Comparison of ENCODE assay signal across 1 cellular context in the genomic region with DNA sequence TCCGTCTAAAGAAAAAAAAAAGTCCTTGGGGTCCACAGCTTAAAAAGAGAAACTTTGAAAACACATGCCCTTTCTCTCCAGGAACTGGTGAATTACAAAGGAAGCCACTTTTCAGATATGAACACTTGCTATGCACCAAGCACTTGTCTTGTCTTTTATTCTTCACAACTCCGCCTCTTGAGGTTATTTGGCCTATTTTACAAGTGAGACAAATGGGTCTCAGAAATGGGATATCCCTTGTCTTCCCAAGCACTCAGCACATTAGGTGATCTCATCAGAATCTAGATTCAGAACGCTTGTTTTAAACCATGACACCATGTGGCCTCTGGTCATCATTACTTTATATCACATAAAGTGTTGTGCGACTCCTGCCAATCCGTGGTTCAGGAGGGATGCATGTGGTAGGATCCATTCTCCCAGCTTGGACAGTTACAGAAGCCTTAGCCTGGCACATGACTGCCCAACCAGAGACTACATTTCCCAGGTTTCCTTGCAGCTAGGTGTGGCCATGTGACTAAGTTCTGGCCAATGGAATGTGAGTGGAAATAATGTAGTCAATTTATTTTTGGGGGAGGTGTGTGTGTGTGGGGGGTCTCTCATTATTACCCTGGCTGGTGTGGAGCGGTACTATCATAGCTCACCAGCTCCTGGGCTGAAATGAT.
TF ChIP-seq lines count a peak whose summit lies in the region.

No MANE protein-coding gene starts in this region.

TF ChIP-seq in GM12878, 131 proteins besides CTCF, POLR2A, EP300 and RAD21:
- TF ChIP-seq, protein P1, sequence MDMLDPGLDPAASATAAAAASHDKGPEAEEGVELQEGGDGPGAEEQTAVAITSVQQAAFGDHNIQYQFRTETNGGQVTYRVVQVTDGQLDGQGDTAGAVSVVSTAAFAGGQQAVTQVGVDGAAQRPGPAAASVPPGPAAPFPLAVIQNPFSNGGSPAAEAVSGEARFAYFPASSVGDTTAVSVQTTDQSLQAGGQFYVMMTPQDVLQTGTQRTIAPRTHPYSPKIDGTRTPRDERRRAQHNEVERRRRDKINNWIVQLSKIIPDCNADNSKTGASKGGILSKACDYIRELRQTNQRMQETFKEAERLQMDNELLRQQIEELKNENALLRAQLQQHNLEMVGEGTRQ (IDR thresholded peaks at IDR 0.05; ENCODE audit: borderline replicate concordance, low read depth, low read length): peak; percentile 9; the same call in 1 of the 2 replicates
- TF ChIP-seq KLF5 (IDR thresholded peaks at IDR 0.05; ENCODE audit: partially characterized antibody) (no peak), PAX5 (IDR thresholded peaks at IDR 0.05; ENCODE audit: borderline replicate concordance, low read depth, low read length) (no peak), CREB1 (IDR thresholded peaks at IDR 0.05; ENCODE audit: low read depth) (no peak), HCFC1 (IDR thresholded peaks at IDR 0.05; ENCODE audit: low read length) (peak; percentile 59), RAD51 (IDR thresholded peaks at IDR 0.05) (peak; percentile 59; the same call in 1 of the 2 replicates), TCF3 (IDR thresholded peaks at IDR 0.05; ENCODE audit: borderline replicate concordance, insufficient read depth, low read depth, low read length) (no peak), SIX5 (IDR thresholded peaks at IDR 0.05; ENCODE audit: low read depth, low read length, severe bottlenecking) (peak; percentile 65)
- TF ChIP-seq, protein P2, sequence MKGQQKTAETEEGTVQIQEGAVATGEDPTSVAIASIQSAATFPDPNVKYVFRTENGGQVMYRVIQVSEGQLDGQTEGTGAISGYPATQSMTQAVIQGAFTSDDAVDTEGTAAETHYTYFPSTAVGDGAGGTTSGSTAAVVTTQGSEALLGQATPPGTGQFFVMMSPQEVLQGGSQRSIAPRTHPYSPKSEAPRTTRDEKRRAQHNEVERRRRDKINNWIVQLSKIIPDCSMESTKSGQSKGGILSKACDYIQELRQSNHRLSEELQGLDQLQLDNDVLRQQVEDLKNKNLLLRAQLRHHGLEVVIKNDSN (IDR thresholded peaks at IDR 0.05; ENCODE audit: borderline replicate concordance, extremely low read length, insufficient read depth, low read depth, low read length): peak; percentile 70
- TF ChIP-seq, protein P3, sequence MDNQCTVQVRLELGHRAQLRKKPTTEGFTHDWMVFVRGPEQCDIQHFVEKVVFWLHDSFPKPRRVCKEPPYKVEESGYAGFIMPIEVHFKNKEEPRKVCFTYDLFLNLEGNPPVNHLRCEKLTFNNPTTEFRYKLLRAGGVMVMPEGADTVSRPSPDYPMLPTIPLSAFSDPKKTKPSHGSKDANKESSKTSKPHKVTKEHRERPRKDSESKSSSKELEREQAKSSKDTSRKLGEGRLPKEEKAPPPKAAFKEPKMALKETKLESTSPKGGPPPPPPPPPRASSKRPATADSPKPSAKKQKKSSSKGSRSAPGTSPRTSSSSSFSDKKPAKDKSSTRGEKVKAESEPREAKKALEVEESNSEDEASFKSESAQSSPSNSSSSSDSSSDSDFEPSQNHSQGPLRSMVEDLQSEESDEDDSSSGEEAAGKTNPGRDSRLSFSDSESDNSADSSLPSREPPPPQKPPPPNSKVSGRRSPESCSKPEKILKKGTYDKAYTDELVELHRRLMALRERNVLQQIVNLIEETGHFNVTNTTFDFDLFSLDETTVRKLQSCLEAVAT (IDR thresholded peaks at IDR 0.05): no peak
- TF ChIP-seq, protein P4, sequence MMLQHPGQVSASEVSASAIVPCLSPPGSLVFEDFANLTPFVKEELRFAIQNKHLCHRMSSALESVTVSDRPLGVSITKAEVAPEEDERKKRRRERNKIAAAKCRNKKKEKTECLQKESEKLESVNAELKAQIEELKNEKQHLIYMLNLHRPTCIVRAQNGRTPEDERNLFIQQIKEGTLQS (IDR thresholded peaks at IDR 0.05; ENCODE audit: borderline replicate concordance, extremely low read depth, low read depth, low read length): peak; percentile 64; the same call in 1 of the 2 replicates
- TF ChIP-seq, protein P5, sequence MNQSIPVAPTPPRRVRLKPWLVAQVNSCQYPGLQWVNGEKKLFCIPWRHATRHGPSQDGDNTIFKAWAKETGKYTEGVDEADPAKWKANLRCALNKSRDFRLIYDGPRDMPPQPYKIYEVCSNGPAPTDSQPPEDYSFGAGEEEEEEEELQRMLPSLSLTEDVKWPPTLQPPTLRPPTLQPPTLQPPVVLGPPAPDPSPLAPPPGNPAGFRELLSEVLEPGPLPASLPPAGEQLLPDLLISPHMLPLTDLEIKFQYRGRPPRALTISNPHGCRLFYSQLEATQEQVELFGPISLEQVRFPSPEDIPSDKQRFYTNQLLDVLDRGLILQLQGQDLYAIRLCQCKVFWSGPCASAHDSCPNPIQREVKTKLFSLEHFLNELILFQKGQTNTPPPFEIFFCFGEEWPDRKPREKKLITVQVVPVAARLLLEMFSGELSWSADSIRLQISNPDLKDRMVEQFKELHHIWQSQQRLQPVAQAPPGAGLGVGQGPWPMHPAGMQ (IDR thresholded peaks at IDR 0.05; ENCODE audit: borderline replicate concordance): no peak
- TF ChIP-seq, protein P6, sequence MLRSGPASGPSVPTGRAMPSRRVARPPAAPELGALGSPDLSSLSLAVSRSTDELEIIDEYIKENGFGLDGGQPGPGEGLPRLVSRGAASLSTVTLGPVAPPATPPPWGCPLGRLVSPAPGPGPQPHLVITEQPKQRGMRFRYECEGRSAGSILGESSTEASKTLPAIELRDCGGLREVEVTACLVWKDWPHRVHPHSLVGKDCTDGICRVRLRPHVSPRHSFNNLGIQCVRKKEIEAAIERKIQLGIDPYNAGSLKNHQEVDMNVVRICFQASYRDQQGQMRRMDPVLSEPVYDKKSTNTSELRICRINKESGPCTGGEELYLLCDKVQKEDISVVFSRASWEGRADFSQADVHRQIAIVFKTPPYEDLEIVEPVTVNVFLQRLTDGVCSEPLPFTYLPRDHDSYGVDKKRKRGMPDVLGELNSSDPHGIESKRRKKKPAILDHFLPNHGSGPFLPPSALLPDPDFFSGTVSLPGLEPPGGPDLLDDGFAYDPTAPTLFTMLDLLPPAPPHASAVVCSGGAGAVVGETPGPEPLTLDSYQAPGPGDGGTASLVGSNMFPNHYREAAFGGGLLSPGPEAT (IDR thresholded peaks at IDR 0.05; ENCODE audit: low read depth): no peak
TF ChIP-seq in GM12878: peak in this region for 6.
